ENCODE assay signal across 23 cellular contexts in genomic region chr17:40755231-40755630, GRCh38. TPM values are rescaled to one million over a fixed set of nuclear protein-coding genes. Genes with fewer than 3 reads are reported as not detected.
A peak's percentile ranks its signal among the peaks of the same experiment; 100 is the strongest.
DNase-seq lines count a peak whose midpoint lies in the region; ATAC-seq, FAIRE-seq and TF ChIP-seq lines count a peak whose summit lies in the region.
"Had no signal": no experiment of that assay in that cellular context is flagged by ENCODE, and none has a peak within 500 bp of the region (broad histone marks: within the 10 kb centered on the region; RNA-seq: fewer than 3 reads in every experiment).

A gene with protein sequence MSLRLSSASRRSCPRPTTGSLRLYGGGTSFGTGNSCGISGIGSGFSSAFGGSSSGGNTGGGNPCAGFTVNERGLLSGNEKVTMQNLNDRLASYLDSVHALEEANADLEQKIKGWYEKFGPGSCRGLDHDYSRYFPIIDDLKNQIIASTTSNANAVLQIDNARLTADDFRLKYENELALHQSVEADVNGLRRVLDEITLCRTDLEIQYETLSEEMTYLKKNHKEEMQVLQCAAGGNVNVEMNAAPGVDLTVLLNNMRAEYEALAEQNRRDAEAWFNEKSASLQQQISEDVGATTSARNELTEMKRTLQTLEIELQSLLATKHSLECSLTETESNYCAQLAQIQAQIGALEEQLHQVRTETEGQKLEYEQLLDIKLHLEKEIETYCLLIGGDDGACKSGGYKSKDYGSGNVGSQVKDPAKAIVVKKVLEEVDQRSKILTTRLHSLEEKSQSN (minus strand): TSS chr17:40755331. CDS start chr17:40755271, 60 bp downstream.

- FAIRE-seq in H54 (lab: Jason Lieb, UNC), result peak; percentile 30
- FAIRE-seq: A204.1, G401.6, GM12892, GM19239, H1 had no signal

- 73% methylated on average over 4 of the region's 4 CpGs for WGBS in suprapubic skin

- H3K27me3 Mint-ChIP-seq in activated naive CD4-positive, alpha-beta T cell treated with anti-CD3 and anti-CD28 coated beads, Interleukin-2, amount 50 U/mL, for 24 hours, result peaks cover 16% of the 10 kb centered on the region

- no peak within 1 kb of the TSS for H3K4me3 Mint-ChIP-seq in activated naive CD4-positive, alpha-beta T cell treated with anti-CD3 and anti-CD28 coated beads, Interleukin-2, amount 50 U/mL, for 24 hours
- H3K4me3 Mint-ChIP-seq: CD8-positive, alpha-beta T cell; H9 had no signal

- no peaks in the 10 kb centered on the region for H3K4me1 ChIP-seq in suprapubic skin
- H3K4me1 ChIP-seq: Caco-2 had no signal

- H3K9me3 Mint-ChIP-seq in activated naive CD4-positive, alpha-beta T cell treated with anti-CD3 and anti-CD28 coated beads, Interleukin-2, amount 50 U/mL, for 24 hours, result peaks cover 27% of the 10 kb centered on the region

- H3K27me3 ChIP-seq in suprapubic skin, result peaks cover 9% of the 10 kb centered on the region

- H3K36me3 ChIP-seq in suprapubic skin, result no peaks in the 10 kb centered on the region

- no peak within 1 kb of the TSS for H3K27ac ChIP-seq in suprapubic skin
- H3K27ac ChIP-seq: 22Rv1, GM23248 had no signal

- H3K27ac Mint-ChIP-seq in activated naive CD4-positive, alpha-beta T cell treated with anti-CD3 and anti-CD28 coated beads, Interleukin-2, amount 50 U/mL, for 24 hours, result peak within 1 kb of the TSS; percentile 46
- H3K27ac Mint-ChIP-seq: CD8-positive, alpha-beta T cell; H9 had no signal

- no peak for TF ChIP-seq EP300 in suprapubic skin (IDR thresholded peaks at IDR 0.05)

- TF ChIP-seq CTCF in suprapubic skin (IDR thresholded peaks at IDR 0.05), result no peak

- H3K4me3 ChIP-seq in suprapubic skin, result no peak within 1 kb of the TSS
- H3K4me3 ChIP-seq: GM23248 had no signal

- TF ChIP-seq POLR2A in H54 (IDR thresholded peaks at IDR 0.05; ENCODE audit: low read depth, low read length), result no peak
- no peak for TF ChIP-seq POLR2A in suprapubic skin (IDR thresholded peaks at IDR 0.05)

- no peak for ATAC-seq in GM18511 (IDR thresholded peaks at IDR 0.05; ENCODE audit: unreplicated experiment)
- ATAC-seq: CD8-positive, alpha-beta T cell; HCT116 had no signal

- peaks cover 9% of the 10 kb centered on the region for H3K36me3 Mint-ChIP-seq in activated naive CD4-positive, alpha-beta T cell treated with anti-CD3 and anti-CD28 coated beads, Interleukin-2, amount 50 U/mL, for 24 hours
- H3K36me3 Mint-ChIP-seq: CD8-positive, alpha-beta T cell had no signal

- H3K9me3 ChIP-seq in suprapubic skin, result peaks cover 2% of the 10 kb centered on the region

- no peak for DNase-seq in activated naive CD4-positive, alpha-beta T cell treated with Interleukin-2 at 50 U/mL for 16 hours
- DNase-seq in H54 (ENCODE audit: insufficient read length, low spot score) (no peak), kidney tubule cell (ENCODE audit: low spot score) (peak; percentile 6), suprapubic skin (ENCODE audit: low spot score in 2 of 2) (no peak), NCI-H2196 treated with DMSO at 0.1 percent for 48 hours (lab: John Stamatoyannopoulos, UW; ENCODE audit: unreplicated experiment) (no peak)
- no peak for DNase-seq in activated effector memory CD4-positive, alpha-beta T cell treated with Interleukin-2 at 50 U/mL for 16 hours
- DNase-seq: ACHN; C1 segment of cervical spinal cord; Caco-2; CD8-positive, alpha-beta T cell; DMS153; DND-41; GM23248; H9 had no signal

- no peaks in the 10 kb centered on the region for H3K4me1 Mint-ChIP-seq in activated naive CD4-positive, alpha-beta T cell treated with anti-CD3 and anti-CD28 coated beads, Interleukin-2, amount 50 U/mL, for 24 hours
- H3K4me1 Mint-ChIP-seq: H9 had no signal

RNA-seq across cellular contexts. Expression of the gene that starts here (rescaled TPM):
- total RNA-seq in suprapubic skin, result 100 to 1,000 TPM in 2 of 4 donors, 10 to 100 TPM in 1, 1 to 10 TPM in 1; 8.7 to 383 (median 119) TPM
- total RNA-seq: Caco-2; CD8-positive, alpha-beta T cell; GM23248; H1; H9 had no signal
